In the genomic region with DNA sequence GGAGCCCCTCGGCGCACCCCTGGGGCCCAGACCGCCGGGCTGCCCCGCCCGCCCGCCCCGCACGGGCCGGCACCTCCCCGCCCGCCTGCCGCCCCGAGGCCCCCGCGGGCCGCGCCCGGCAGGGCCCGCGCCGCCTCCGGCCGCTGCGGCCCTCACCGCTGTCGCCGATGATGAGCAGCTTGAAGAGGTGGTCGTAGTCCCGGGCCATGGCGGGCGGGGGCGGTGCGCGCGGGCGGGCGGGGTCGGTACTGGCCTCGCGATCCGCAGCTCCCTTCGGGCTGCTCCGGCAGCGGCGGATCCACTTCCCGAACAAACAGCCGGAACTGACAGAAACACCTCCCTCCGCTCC, we compare ENCODE assay signal across 7 cellular contexts. TPM values are rescaled to one million over a fixed set of nuclear protein-coding genes. Genes with fewer than 3 reads are reported as not detected.
DNase-seq lines count a peak whose midpoint lies in the region; ATAC-seq, FAIRE-seq and TF ChIP-seq lines count a peak whose summit lies in the region.

TSS of gene RAB35 (minus strand) at position 311 of the 349 bp plus-strand sequence. CDS start at position 208, 103 bp downstream.

- BruUV-seq in HCT116 (replicated peaks; lab: Mats Ljungman, UMichigan): no TSS peak

- H3K4me3 ChIP-seq in HCT116 (replicated peaks in 1 of 2; ENCODE audit: low read depth in 1 of 2, low read length in 2 of 2): peak within 1 kb of the TSS; percentile 60 to 65
- peak within 1 kb of the TSS; percentile 57 for H3K4me3 ChIP-seq in WERI-Rb-1 (ENCODE audit: low read depth, low read length)

- ATAC-seq in HCT116 (no peak), GM19035 (IDR thresholded peaks at IDR 0.05; ENCODE audit: unreplicated experiment) (no peak)

- H3K9ac ChIP-seq in HCT116 (ENCODE audit: low read length): peak within 1 kb of the TSS; percentile 75

- H3K9me3 ChIP-seq in HCT116 (ENCODE audit: control insufficient read depth in 1 of 2, insufficient read depth in 1 of 2, low read depth in 1 of 2, low read length in 2 of 2): no peaks in the 10 kb centered on the region
- no peaks in the 10 kb centered on the region for H3K9me3 ChIP-seq in WERI-Rb-1 (ENCODE audit: severe bottlenecking)

- H3K4me2 ChIP-seq in HCT116 (ENCODE audit: low read length): peak within 1 kb of the TSS; percentile 96

- peaks cover 24% of the 10 kb centered on the region for H3K4me1 Mint-ChIP-seq in glutamatergic neuron (ENCODE audit: low read depth, unreplicated experiment)

- H3K27ac ChIP-seq in HCT116 (ENCODE audit: low read depth, low read length): peak within 1 kb of the TSS; percentile 70
- peak within 1 kb of the TSS; percentile 88 for H3K27ac ChIP-seq in WERI-Rb-1

- no peaks in the 10 kb centered on the region for H3K36me3 Mint-ChIP-seq in glutamatergic neuron (ENCODE audit: unreplicated experiment)

- H3K36me3 ChIP-seq in HCT116 (ENCODE audit: control insufficient read depth in 1 of 2, insufficient read depth in 2 of 2, low read length in 2 of 2) (peaks cover 4 to 15% of the 10 kb centered on the region in 2 experiments; a peak in 2 of 4 replicates), WERI-Rb-1 (peaks cover 27% of the 10 kb centered on the region)

- TF ChIP-seq CTCF in HCT116 (IDR thresholded peaks at IDR 0.05 in 2 of 3, conservative IDR thresholded peaks at IDR 0.05 in 1 of 3; ENCODE audit: borderline replicate concordance in 1 of 3, insufficient read depth in 1 of 3, low read depth in 2 of 3, low read length in 2 of 3) (no peak), WERI-Rb-1 (IDR thresholded peaks at IDR 0.05; ENCODE audit: low read depth, low read length) (no peak), glutamatergic neuron (IDR thresholded peaks at IDR 0.05; ENCODE audit: partially characterized antibody, unreplicated experiment) (no peak)

- H3K4me1 ChIP-seq in HCT116 (ENCODE audit: control insufficient read depth in 1 of 2, insufficient read depth in 2 of 2, low read length in 2 of 2): peaks cover 17 to 27% of the 10 kb centered on the region in 2 experiments

- CTCF ChIA-PET in HCT116 (lab: Charles Lee): interaction anchor here (1.0 kb wide), 1 partner anchor 149 kb away, joined by 5 read pairs; the partner anchor contains the start of gene PXN

- DNase-seq in HCT116 (ENCODE audit: low read depth, low spot score) (no peak), WERI-Rb-1 (no peak), glutamatergic neuron (no peak), posterior vena cava (ENCODE audit: low spot score) (no peak), dedifferentiated amniotic fluid mesenchymal stem cell (ENCODE audit: extremely low spot score) (no peak), RCC 7860 (ENCODE audit: low spot score) (no peak)

- peaks cover 64% of the 10 kb centered on the region for H3K79me2 ChIP-seq in HCT116 (ENCODE audit: insufficient read depth, low read length)

- H4K20me1 ChIP-seq in HCT116 (ENCODE audit: insufficient read depth): no peaks in the 10 kb centered on the region

- peaks cover 9% of the 10 kb centered on the region for H3K9me3 Mint-ChIP-seq in glutamatergic neuron (ENCODE audit: unreplicated experiment)

- H3K27me3 Mint-ChIP-seq in glutamatergic neuron (ENCODE audit: unreplicated experiment): peaks cover 8% of the 10 kb centered on the region

- TF ChIP-seq RAD21 in HCT116 (IDR thresholded peaks at IDR 0.05; ENCODE audit: low read depth): no peak

- peak within 1 kb of the TSS; percentile 91 for H3K27ac Mint-ChIP-seq in glutamatergic neuron (ENCODE audit: unreplicated experiment)

- FAIRE-seq in RCC 7860 (lab: Jason Lieb, UNC): no peak

- POLR2A ChIA-PET in HCT116 (lab: Charles Lee): interaction anchor here (0.9 to 2.3 kb wide), 4 partner anchors 9 to 175 kb away, joined by 4 to 22 read pairs (median 6); partner anchors contain the start of genes RNU4-2 and RPLP0

- H2AFZ ChIP-seq in HCT116 (ENCODE audit: low read depth, low read length, poor library complexity, severe bottlenecking): no peak within 1 kb of the TSS

- no peak for TF ChIP-seq POLR2A in HCT116 (IDR thresholded peaks at IDR 0.05; ENCODE audit: borderline replicate concordance, extremely low read depth, insufficient read depth, insufficient read length)

- H3K4me3 Mint-ChIP-seq in glutamatergic neuron (ENCODE audit: unreplicated experiment): peak within 1 kb of the TSS; percentile 97

- RAD21 ChIA-PET in HCT116 (lab: Charles Lee; ENCODE audit: low non-redundant PET in 1 of 2, low total read pairs in 2 of 2, uncharacterized antibody in 2 of 2, unreplicated experiment in 2 of 2): interaction anchor here in 1 of 2 experiments (0.5 kb wide), 1 partner anchor 175 kb away, joined by 4 read pairs; the partner anchor contains the start of gene RNU4-2

- H3K9me2 ChIP-seq in HCT116 (ENCODE audit: insufficient read depth): no peaks in the 10 kb centered on the region

- intact Hi-C loops in HCT116 (cut with micrococcal nuclease): loop anchor here (5.0 kb wide), 1 partner anchor 66 kb away; no protein-coding TSS in a partner anchor
- intact Hi-C loops in posterior vena cava (cut with DNase I): no loop called here

- H3K27me3 ChIP-seq in HCT116 (ENCODE audit: insufficient read depth, low read length) (no peaks in the 10 kb centered on the region), WERI-Rb-1 (ENCODE audit: insufficient read depth, low read depth, severe bottlenecking) (no peaks in the 10 kb centered on the region)

TF ChIP-seq in HCT116, 20 proteins besides CTCF, POLR2A, EP300 and RAD21:
- peak; percentile 80 for TF ChIP-seq ZFX (IDR thresholded peaks at IDR 0.05)
- TF ChIP-seq CEBPB (IDR thresholded peaks at IDR 0.05; ENCODE audit: low read depth): no peak

RNA-seq across cellular contexts. Expression of gene RAB35, which starts in this region (rescaled TPM):
- 57.1 TPM for total RNA-seq in HCT116 (2021; ENCODE audit: unreplicated experiment)
- polyA plus RNA-seq in HCT116 (2012): 39.1 and 45.1 TPM in 2 replicates
- total RNA-seq in glutamatergic neuron (ENCODE audit: unreplicated experiment): 57.2 TPM
- total RNA-seq in posterior vena cava: 10 to 100 TPM; 47.4 to 55.9 TPM
